ENCODE assay signal across 10 cellular contexts in genomic region chr15:91694131-91694828, GRCh38.
DNase-seq lines count a peak whose midpoint lies in the region; ATAC-seq and TF ChIP-seq lines count a peak whose summit lies in the region.
"Had no signal": no experiment of that assay in that cellular context is flagged by ENCODE, and none has a peak within 500 bp of the region (broad histone marks: within the 10 kb centered on the region; RNA-seq: fewer than 3 reads in every experiment).

No MANE protein-coding gene starts in this region.

- H3K27ac ChIP-seq in layer of hippocampus (ENCODE audit: low read depth, low read length), result peak overlapping the region; percentile 43
- H3K27ac ChIP-seq in skin epidermis, result peak overlapping the region in 20 of 21 experiments; percentile 47 to 93 (median 77)

- in situ Hi-C loops in astrocyte of the spinal cord (cut with HindIII; ENCODE audit: low sequenced_read_pairs), result no loop called here

- TF ChIP-seq CTCF in astrocyte of the spinal cord (IDR thresholded peaks at IDR 0.05; ENCODE audit: low read depth, low read length), result no peak

- DNase-seq in EL (peak; percentile 2), astrocyte of the spinal cord (ENCODE audit: low read depth, low spot score) (peak; percentile 74), LoVo (ENCODE audit: low spot score) (no peak), DMS114 treated with DMSO at 0.1 percent for 48 hours (lab: John Stamatoyannopoulos, UW; ENCODE audit: unreplicated experiment) (no peak), AML-193 (lab: John Stamatoyannopoulos, UW) (no peak)
- DNase-seq: erythroblast, retina had no signal

- no peaks in the 10 kb centered on the region for H3K27me3 ChIP-seq in layer of hippocampus (ENCODE audit: control insufficient read depth, insufficient read depth, low read length)

- H3K4me3 ChIP-seq in astrocyte of the spinal cord (ENCODE audit: low read depth, low read length), result no peak overlapping the region
- peak overlapping the region in 3 of 7 experiments; percentile 1 to 33 (median 8) for H3K4me3 ChIP-seq in skin epidermis

- no peak for ATAC-seq in GM21390 (IDR thresholded peaks at IDR 0.05; ENCODE audit: unreplicated experiment)

Comparison
In these comparisons a context has a peak if more than half of its experiments do, and no peak if none do; other contexts are left out.
1. DNase-seq: peak in EL (single experiment) and astrocyte of the spinal cord (single experiment); none in LoVo (single experiment), DMS114 treated with DMSO at 0.1 percent for 48 hours (single experiment) and AML-193 (0 of 2).